Comparison of ENCODE assay signal across 22 cellular contexts in the genomic region with DNA sequence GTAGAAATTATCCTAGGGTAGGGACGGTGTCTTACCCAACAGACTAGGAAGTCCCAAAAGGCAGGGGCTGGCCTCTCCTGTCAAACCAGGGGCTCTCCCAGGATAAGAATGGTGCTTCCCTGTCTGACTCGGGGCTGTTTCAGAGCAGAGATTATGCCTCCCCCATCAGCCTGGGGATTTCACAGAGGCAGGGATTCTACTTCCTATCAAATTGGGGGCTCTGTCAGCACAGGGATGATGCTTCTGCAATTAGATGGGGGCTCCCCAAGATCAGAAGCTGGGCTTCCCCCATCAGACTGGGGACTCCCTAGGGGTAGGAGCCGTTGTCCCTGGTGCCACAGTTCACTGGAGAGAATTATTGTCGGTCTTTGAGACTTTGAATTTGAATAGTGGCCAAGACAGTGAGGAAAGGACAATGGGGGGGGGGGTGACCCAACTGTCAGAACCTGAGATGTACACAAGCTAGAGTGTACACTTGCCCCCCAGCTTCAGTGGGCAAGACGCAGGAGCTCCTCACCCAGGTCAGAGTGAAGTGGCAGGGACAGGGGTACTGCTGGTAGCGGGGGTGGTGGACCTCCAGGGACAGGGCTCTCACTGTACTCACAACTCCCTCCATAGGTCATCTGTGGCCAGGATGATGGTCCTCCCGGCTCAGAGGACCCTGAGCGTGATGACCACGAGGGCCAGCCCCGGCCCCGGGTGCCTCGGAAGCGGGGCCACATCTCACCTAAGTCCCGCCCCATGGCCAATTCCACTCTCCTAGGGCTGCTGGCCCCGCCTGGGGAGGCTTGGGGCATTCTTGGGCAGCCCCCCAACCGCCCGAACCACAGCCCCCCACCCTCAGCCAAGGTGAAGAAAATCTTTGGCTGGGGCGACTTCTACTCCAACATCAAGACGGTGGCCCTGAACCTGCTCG. TPM values are rescaled to one million over a fixed set of nuclear protein-coding genes. Genes with fewer than 3 reads are reported as not detected.
DNase-seq lines count a peak whose midpoint lies in the region; ATAC-seq and TF ChIP-seq lines count a peak whose summit lies in the region.
"Had no signal": no experiment of that assay in that cellular context is flagged by ENCODE, and none has a peak within 500 bp of the region (broad histone marks: within the 10 kb centered on the region; RNA-seq: fewer than 3 reads in every experiment).

No MANE protein-coding gene starts in this region.

- H3K27ac ChIP-seq in CD8-positive, alpha-beta memory T cell (ENCODE audit: low read depth, low read length), result no peak overlapping the region
- H3K27ac ChIP-seq: spleen had no signal

- no peaks in the 10 kb centered on the region for H3K36me3 ChIP-seq in CD8-positive, alpha-beta memory T cell (ENCODE audit: insufficient read depth, low read length)
- H3K36me3 ChIP-seq: prostate gland, spleen had no signal

- peaks cover 38 to 48% of the 10 kb centered on the region in 2 donors for H3K27me3 Mint-ChIP-seq in CD8-positive, alpha-beta memory T cell
- peaks cover 5% of the 10 kb centered on the region for H3K27me3 Mint-ChIP-seq in glutamatergic neuron (ENCODE audit: unreplicated experiment)
- H3K27me3 Mint-ChIP-seq in activated T-cell treated with anti-CD3 and anti-CD28 coated beads, Interleukin-2, amount 50 U/mL, for 4 hours (ENCODE audit: low read depth), result peaks cover 44% of the 10 kb centered on the region

- DNase-seq in CD8-positive, alpha-beta memory T cell, result no peak
- no peak for DNase-seq in glutamatergic neuron
- peak; percentile 33 for DNase-seq in stimulated activated naive CD8-positive, alpha-beta T cell treated with anti-CD3 and anti-CD28 coated beads, Interleukin-15, Interleukin-2, amounts not matched to agents 100 U/mL and 50 U/mL, for 24 hours
- DNase-seq in NK-92 (lab: John Stamatoyannopoulos, UW; ENCODE audit: unreplicated experiment), result no peak
- DNase-seq in effector CD8-positive, alpha-beta T cell (lab: John Stamatoyannopoulos, UW), result no peak
- DNase-seq in activated T-cell treated with anti-CD3 and anti-CD28 coated beads, Interleukin-2, amount 50 U/mL, for 4 hours, result no peak
- DNase-seq: activated B cell treated with CpG ODN at 0.5 μM for 24 hours; amniotic stem cell; DND-41; effector memory CD8-positive, alpha-beta T cell; heart right ventricle; HFFc6; immature natural killer cell; naive thymus-derived CD8-positive, alpha-beta T cell; NCI-H146; spleen had no signal

- POLR2A ChIA-PET in CD8-positive, alpha-beta memory T cell (lab: Charles Lee), result no interaction called here

- peaks cover 12% of the 10 kb centered on the region for H3K4me1 ChIP-seq in CD8-positive, alpha-beta memory T cell (ENCODE audit: insufficient read depth, low read length)
- H3K4me1 ChIP-seq: prostate gland had no signal

- ATAC-seq in HG02610 (IDR thresholded peaks at IDR 0.05; ENCODE audit: unreplicated experiment), result peak; percentile 43
- ATAC-seq in stimulated activated naive CD8-positive, alpha-beta T cell treated with anti-CD3 and anti-CD28 coated beads, Interleukin-15, Interleukin-2, amounts not matched to agents 100 U/mL and 50 U/mL, for 24 hours, result peak; percentile 40
- no peak for ATAC-seq in GM18858 (IDR thresholded peaks at IDR 0.05; ENCODE audit: unreplicated experiment)
- ATAC-seq in activated T-cell treated with anti-CD3 and anti-CD28 coated beads, Interleukin-2, amount 50 U/mL, for 4 hours, result no peak
- ATAC-seq: effector memory CD8-positive, alpha-beta T cell; heart right ventricle; naive thymus-derived CD8-positive, alpha-beta T cell had no signal

- H3K4me1 Mint-ChIP-seq in CD8-positive, alpha-beta memory T cell, result peaks cover 0 to 21% (median 7%) of the 10 kb centered on the region in 3 donors
- H3K4me1 Mint-ChIP-seq in glutamatergic neuron (ENCODE audit: low read depth, unreplicated experiment), result peaks cover 25% of the 10 kb centered on the region
- peaks cover 4% of the 10 kb centered on the region for H3K4me1 Mint-ChIP-seq in activated T-cell treated with anti-CD3 and anti-CD28 coated beads, Interleukin-2, amount 50 U/mL, for 4 hours (ENCODE audit: low read depth)

- CTCF ChIA-PET in CD8-positive, alpha-beta memory T cell (lab: Charles Lee), result interaction anchor here (2.5 kb wide), 1 partner anchor 8 kb away, joined by 14 read pairs; no protein-coding TSS in a partner anchor

- no peak overlapping the region for H3K4me3 ChIP-seq in CD8-positive, alpha-beta memory T cell (ENCODE audit: low read length)
- H3K4me3 ChIP-seq: lung had no signal

- no peak for TF ChIP-seq CTCF in glutamatergic neuron (IDR thresholded peaks at IDR 0.05; ENCODE audit: partially characterized antibody, unreplicated experiment)

- no peaks in the 10 kb centered on the region for H3K36me3 Mint-ChIP-seq in CD8-positive, alpha-beta memory T cell
- H3K36me3 Mint-ChIP-seq in glutamatergic neuron (ENCODE audit: unreplicated experiment), result no peaks in the 10 kb centered on the region
- H3K36me3 Mint-ChIP-seq in activated T-cell treated with anti-CD3 and anti-CD28 coated beads, Interleukin-2, amount 50 U/mL, for 4 hours (ENCODE audit: insufficient read depth), result no peaks in the 10 kb centered on the region
- H3K36me3 Mint-ChIP-seq: immature natural killer cell had no signal

- H3K9me3 Mint-ChIP-seq in CD8-positive, alpha-beta memory T cell, result no peaks in the 10 kb centered on the region
- peaks cover 4% of the 10 kb centered on the region for H3K9me3 Mint-ChIP-seq in glutamatergic neuron (ENCODE audit: unreplicated experiment)
- no peaks in the 10 kb centered on the region for H3K9me3 Mint-ChIP-seq in activated T-cell treated with anti-CD3 and anti-CD28 coated beads, Interleukin-2, amount 50 U/mL, for 4 hours
- H3K9me3 Mint-ChIP-seq: activated B cell treated with CpG ODN at 0.5 μM for 24 hours; central memory CD8-positive, alpha-beta T cell; effector memory CD8-positive, alpha-beta T cell; HFFc6; immature natural killer cell had no signal

- peak overlapping the region in 4 of 7 donors; percentile 28 to 66 (median 42) for H3K4me3 Mint-ChIP-seq in CD8-positive, alpha-beta memory T cell
- H3K4me3 Mint-ChIP-seq in glutamatergic neuron (ENCODE audit: unreplicated experiment), result peak overlapping the region; percentile 23
- no peak overlapping the region for H3K4me3 Mint-ChIP-seq in activated T-cell treated with anti-CD3 and anti-CD28 coated beads, Interleukin-2, amount 50 U/mL, for 4 hours
- H3K4me3 Mint-ChIP-seq: activated B cell treated with CpG ODN at 0.5 μM for 24 hours had no signal

- peak overlapping the region in 1 of 8 donors; percentile 34 for H3K27ac Mint-ChIP-seq in CD8-positive, alpha-beta memory T cell
- no peak overlapping the region for H3K27ac Mint-ChIP-seq in glutamatergic neuron (ENCODE audit: unreplicated experiment)
- H3K27ac Mint-ChIP-seq: activated B cell treated with CpG ODN at 0.5 μM for 24 hours; effector memory CD8-positive, alpha-beta T cell; HFFc6; immature natural killer cell had no signal

- no peaks in the 10 kb centered on the region for H3K9me3 ChIP-seq in CD8-positive, alpha-beta memory T cell (ENCODE audit: low read length)
- H3K9me3 ChIP-seq: heart right ventricle, prostate gland, spleen had no signal

- peaks cover 23% of the 10 kb centered on the region for H3K27me3 ChIP-seq in CD8-positive, alpha-beta memory T cell (ENCODE audit: insufficient read depth, low read length, poor library complexity, severe bottlenecking)

RNA-seq across cellular contexts. Expression of a gene that starts 2.6 kb away (rescaled TPM):
- total RNA-seq in CD8-positive, alpha-beta memory T cell, result under 1 TPM; 0.31 to 0.44 TPM
- polyA plus RNA-seq in CD8-positive, alpha-beta memory T cell, result not detected
- 2.0 TPM for total RNA-seq in glutamatergic neuron (ENCODE audit: unreplicated experiment)
- under 1 TPM in 1 of 3 donors, not detected in 2; 0.19 TPM for total RNA-seq in activated T-cell treated with anti-CD3 and anti-CD28 coated beads, Interleukin-2, amount 50 U/mL, for 4 hours
- total RNA-seq: activated B cell treated with CpG ODN at 0.5 μM for 24 hours; naive thymus-derived CD8-positive, alpha-beta T cell; T-helper 2 cell treated with Interferon-gamma antibody and Interleukin-4, amounts not matched to agents 100 ng/mL and 5 ng/mL, for 36 hours had no signal
- polyA plus RNA-seq: immature natural killer cell; naive thymus-derived CD8-positive, alpha-beta T cell had no signal

Comparison
In these comparisons a context has a peak if more than half of its experiments do, and no peak if none do; other contexts are left out.
1. ATAC-seq: peak in HG02610 (single experiment) and stimulated activated naive CD8-positive, alpha-beta T cell treated with anti-CD3 and anti-CD28 coated beads, Interleukin-15, Interleukin-2, amounts not matched to agents 100 U/mL and 50 U/mL, for 24 hours (single experiment); none in GM18858 (single experiment) and activated T-cell treated with anti-CD3 and anti-CD28 coated beads, Interleukin-2, amount 50 U/mL, for 4 hours (0 of 2).